Comparison of ENCODE assay signal across 14 cellular contexts in the genomic region with DNA sequence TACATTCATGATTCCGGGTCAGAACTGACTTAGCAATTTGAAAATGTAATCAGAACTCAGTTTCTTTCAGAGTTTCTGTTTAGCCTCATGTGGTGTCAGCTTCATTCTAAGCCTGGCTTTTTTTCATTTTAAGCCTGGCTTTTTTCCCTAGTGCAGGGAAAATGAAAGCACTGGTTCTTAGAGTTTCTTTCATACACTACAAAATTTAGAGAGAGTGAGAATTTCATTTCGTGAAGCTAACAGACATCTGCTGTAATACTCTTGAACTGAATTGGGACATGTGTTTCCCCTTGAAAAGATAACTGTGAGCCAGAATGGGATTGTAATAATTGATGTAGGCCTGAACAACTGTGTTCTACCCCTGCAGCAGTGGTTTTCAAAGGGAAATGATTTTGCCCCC.
DNase-seq lines count a peak whose midpoint lies in the region; ATAC-seq lines count a peak whose summit lies in the region.
"Had no signal": no experiment of that assay in that cellular context is flagged by ENCODE, and none has a peak within 500 bp of the region (broad histone marks: within the 10 kb centered on the region; RNA-seq: fewer than 3 reads in every experiment).

No MANE protein-coding gene starts in this region.

- peak overlapping the region; percentile 2 for H3K4me2 ChIP-seq in Karpas-422 (ENCODE audit: low read depth, low read length, poor library complexity, severe bottlenecking)

- no peaks in the 10 kb centered on the region for H3K79me2 ChIP-seq in Karpas-422 (ENCODE audit: low read length)

- H3K4me3 ChIP-seq in Karpas-422 (ENCODE audit: low read length), result no peak overlapping the region
- H3K4me3 ChIP-seq: SJSA1, stomach had no signal

- H3K9ac ChIP-seq in Karpas-422 (ENCODE audit: low read length), result no peak overlapping the region

- H2AFZ ChIP-seq in Karpas-422 (ENCODE audit: low read length), result peak overlapping the region; percentile 40; the same call in 1 of the 2 replicates

- DNase-seq in Right ventricle myocardium superior (no peak), cardiac septum (ENCODE audit: low spot score) (no peak), Karpas-422 (no peak), inferior parietal cortex (ENCODE audit: extremely low spot score) (no peak), AG08395 (ENCODE audit: low spot score) (no peak), NCI-H510A (lab: John Stamatoyannopoulos, UW) (no peak)
- no peak for DNase-seq in effector CD8-positive, alpha-beta T cell (lab: John Stamatoyannopoulos, UW)
- DNase-seq: amygdala; effector CD4-positive, alpha-beta T cell; NCI-H446 treated with DMSO at 0.1 percent for 48 hours; stomach had no signal

- no peak overlapping the region for H3K27ac ChIP-seq in Karpas-422 (ENCODE audit: low read length)
- H3K27ac ChIP-seq: neutrophil, SJSA1 had no signal

- H3K36me3 ChIP-seq in Karpas-422 (ENCODE audit: insufficient read depth, low read length), result no peaks in the 10 kb centered on the region
- H3K36me3 ChIP-seq: neutrophil, SJSA1, stomach had no signal

- no peaks in the 10 kb centered on the region for H3K9me2 ChIP-seq in Karpas-422 (replicated peaks; ENCODE audit: insufficient read depth, low read length)

- no peaks in the 10 kb centered on the region for H4K20me1 ChIP-seq in Karpas-422 (ENCODE audit: insufficient read depth, low read depth, low read length)

- intact Hi-C loops in Right ventricle myocardium superior (cut with DNase I) (no loop called here), cardiac septum (cut with DNase I) (no loop called here)

- H3K4me1 ChIP-seq in Karpas-422 (ENCODE audit: low read length), result peaks cover 13% of the 10 kb centered on the region
- H3K4me1 ChIP-seq: SJSA1, stomach had no signal

- H3K27me3 ChIP-seq in Karpas-422 (ENCODE audit: low read length), result no peaks in the 10 kb centered on the region
- H3K27me3 ChIP-seq: neutrophil, SJSA1, stomach had no signal

- ATAC-seq in Right ventricle myocardium superior (ENCODE audit: poor library complexity) (peak; percentile 49), HG02763 (IDR thresholded peaks at IDR 0.05; ENCODE audit: unreplicated experiment) (peak; percentile 40)

- H3K9me3 ChIP-seq in Karpas-422 (ENCODE audit: low read length), result no peaks in the 10 kb centered on the region; the same call in 1 of the 2 replicates
- H3K9me3 ChIP-seq: neutrophil, stomach had no signal
